In the genomic region with DNA sequence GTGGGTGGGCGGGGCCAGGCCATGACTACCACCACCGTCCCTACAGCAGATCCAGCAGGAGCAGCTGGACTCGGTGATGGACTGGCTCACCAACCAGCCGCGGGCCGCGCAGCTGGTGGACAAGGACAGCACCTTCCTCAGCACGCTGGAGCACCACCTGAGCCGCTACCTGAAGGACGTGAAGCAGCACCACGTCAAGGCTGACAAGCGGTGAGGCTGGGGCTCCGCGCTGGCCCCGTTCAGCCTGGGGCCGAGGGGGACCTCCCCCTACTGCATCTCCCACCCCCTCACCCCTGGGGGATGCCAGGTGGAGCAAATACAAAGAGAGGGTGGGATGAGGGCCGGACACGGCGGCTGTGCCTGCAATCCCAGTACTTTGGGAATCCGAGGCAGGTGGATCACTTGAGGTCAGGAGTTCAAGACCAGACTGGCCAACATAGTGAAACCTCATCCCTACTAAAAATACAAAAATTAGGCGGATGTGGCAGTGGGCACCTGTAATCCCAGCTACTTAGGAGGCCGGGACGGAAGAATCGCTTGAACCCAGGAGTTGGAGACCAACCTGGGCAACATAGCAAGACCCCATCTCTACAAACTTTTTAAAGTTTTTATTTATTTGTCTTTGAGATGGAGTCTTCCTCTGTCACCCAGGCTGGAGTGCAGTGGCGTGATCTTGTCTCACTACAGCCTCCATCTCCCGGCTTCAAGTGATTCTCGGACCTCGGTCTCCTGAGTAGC, we compare ENCODE assay signal across 30 cellular contexts. TPM values are rescaled to one million over a fixed set of nuclear protein-coding genes. Genes with fewer than 3 reads are reported as not detected.
"Had no signal": no experiment of that assay in that cellular context is flagged by ENCODE, and none has a peak within 500 bp of the region (broad histone marks: within the 10 kb centered on the region; RNA-seq: fewer than 3 reads in every experiment).

No MANE protein-coding gene starts in this region.

- H3K27ac ChIP-seq: coronary artery, dorsolateral prefrontal cortex, esophagus squamous epithelium, gastrocnemius medialis, heart right ventricle, left lung, lower lobe of right lung had no signal

- FAIRE-seq: endothelial cell of umbilical vein, islet of Langerhans, keratinocyte had no signal

- DNase-seq: dermis blood vessel endothelial cell; dorsolateral prefrontal cortex; effector CD4-positive, alpha-beta T cell; effector memory CD4-positive, alpha-beta T cell; esophagus squamous epithelium; foreskin fibroblast; foreskin melanocyte; gastrocnemius medialis; glutamatergic neuron; head of caudate nucleus; heart right ventricle; hippocampal formation; left ventricle myocardium superior; lower lobe of right lung; mesenchymal stem cell; mucosa of descending colon; naive B cell; naive thymus-derived CD8-positive, alpha-beta T cell had no signal

- ATAC-seq: gastrocnemius medialis; heart right ventricle; left cardiac atrium; left lung; left ventricle myocardium superior; lower lobe of right lung; mucosa of descending colon; naive thymus-derived CD8-positive, alpha-beta T cell had no signal

- H3K4me3 ChIP-seq: coronary artery, dorsolateral prefrontal cortex, esophagus squamous epithelium, gastrocnemius medialis, heart right ventricle, left lung, lower lobe of right lung, mucosa of descending colon had no signal

- H3K4me1 ChIP-seq: esophagus squamous epithelium, gastrocnemius medialis, heart right ventricle, left lung, lower lobe of right lung had no signal

- H3K27me3 ChIP-seq: dorsolateral prefrontal cortex, esophagus squamous epithelium, gastrocnemius medialis, heart right ventricle, left lung had no signal

- H3K9me3 ChIP-seq: esophagus squamous epithelium, gastrocnemius medialis, heart right ventricle, left lung, lower lobe of right lung, mucosa of descending colon had no signal

RNA-seq across cellular contexts. Expression of a gene that starts 18.1 kb away (rescaled TPM):
- total RNA-seq: dermis blood vessel endothelial cell, endothelial cell of umbilical vein, epithelial cell of proximal tubule, esophagus squamous epithelium, gastrocnemius medialis, heart right ventricle, left ventricle myocardium superior, lower lobe of right lung, lung microvascular endothelial cell, mesenteric fat pad, myocyte had no signal
- polyA plus RNA-seq: endothelial cell of umbilical vein; heart right ventricle; naive thymus-derived CD8-positive, alpha-beta T cell had no signal

RNA-seq across cellular contexts. Expression of a gene that starts 27.8 kb away (rescaled TPM):
- total RNA-seq: epithelial cell of proximal tubule, kidney epithelial cell, mesothelial cell of epicardium had no signal
